ENCODE assay signal across 1 cellular context in the genomic region with DNA sequence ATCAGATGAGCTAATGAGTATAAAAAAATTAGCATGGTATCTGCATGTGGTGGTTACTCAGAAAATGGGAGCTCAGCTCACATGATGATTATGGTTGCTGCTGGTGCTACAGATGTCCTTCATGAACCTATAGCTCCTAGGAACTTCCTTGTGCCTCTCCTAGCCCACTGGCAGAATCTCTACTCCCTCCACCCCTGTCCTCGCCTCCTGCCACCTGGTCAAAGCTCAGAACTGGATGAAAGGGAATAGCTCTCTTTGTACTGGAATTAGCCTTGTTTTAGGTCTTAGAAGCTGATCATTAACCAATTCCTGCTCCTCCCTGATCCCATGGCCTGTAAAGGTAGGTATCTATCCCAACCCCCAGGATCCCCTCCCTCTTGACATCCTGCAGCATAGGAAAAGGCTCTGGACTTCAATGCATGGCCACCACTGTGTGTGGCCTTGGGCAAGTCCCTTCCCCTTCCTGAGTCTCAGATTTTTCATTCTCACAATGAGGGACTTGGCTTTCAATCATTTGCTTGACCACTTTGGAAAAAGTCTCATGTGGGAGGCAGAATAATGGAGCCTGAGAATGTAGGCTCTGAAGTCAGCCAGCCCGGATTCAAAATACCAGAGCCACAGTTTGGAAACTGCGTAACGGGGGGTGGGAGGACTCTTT.
TF ChIP-seq lines count a peak whose summit lies in the region.

No MANE protein-coding gene starts in this region.

TF ChIP-seq in HepG2, 621 proteins besides CTCF, POLR2A, EP300 and RAD21 (continued from another document and continues in another):
- TF ChIP-seq ZNF512B (CRISPR knock-in tag; IDR thresholded peaks at IDR 0.05; ENCODE audit: borderline replicate concordance), result peak; percentile 85; the same call in 1 of the 2 replicates
- TF ChIP-seq ZIK1 (CRISPR knock-in tag; IDR thresholded peaks at IDR 0.05; ENCODE audit: borderline replicate concordance, low read depth), result no peak
- TF ChIP-seq ZNF678 (CRISPR knock-in tag; IDR thresholded peaks at IDR 0.05), result no peak
- no peak for TF ChIP-seq ZNF572 (CRISPR knock-in tag; IDR thresholded peaks at IDR 0.05)
- TF ChIP-seq ZNF761 (CRISPR knock-in tag; conservative IDR thresholded peaks at IDR 0.05), result peak; percentile 76
- TF ChIP-seq ZNF644 (CRISPR knock-in tag; IDR thresholded peaks at IDR 0.05; ENCODE audit: low read depth), result peak; percentile 94
- TF ChIP-seq, protein P1, sequence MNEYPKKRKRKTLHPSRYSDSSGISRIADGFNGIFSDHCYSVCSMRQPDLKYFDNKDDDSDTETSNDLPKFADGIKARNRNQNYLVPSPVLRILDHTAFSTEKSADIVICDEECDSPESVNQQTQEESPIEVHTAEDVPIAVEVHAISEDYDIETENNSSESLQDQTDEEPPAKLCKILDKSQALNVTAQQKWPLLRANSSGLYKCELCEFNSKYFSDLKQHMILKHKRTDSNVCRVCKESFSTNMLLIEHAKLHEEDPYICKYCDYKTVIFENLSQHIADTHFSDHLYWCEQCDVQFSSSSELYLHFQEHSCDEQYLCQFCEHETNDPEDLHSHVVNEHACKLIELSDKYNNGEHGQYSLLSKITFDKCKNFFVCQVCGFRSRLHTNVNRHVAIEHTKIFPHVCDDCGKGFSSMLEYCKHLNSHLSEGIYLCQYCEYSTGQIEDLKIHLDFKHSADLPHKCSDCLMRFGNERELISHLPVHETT (CRISPR knock-in tag; conservative IDR thresholded peaks at IDR 0.05), result peak; percentile 74; the same call in 1 of the 2 replicates
- no peak for TF ChIP-seq ZEB1 (IDR thresholded peaks at IDR 0.05; ENCODE audit: insufficient replicate concordance, low read depth)
- peak; percentile 99 for TF ChIP-seq SP5 (CRISPR knock-in tag; IDR thresholded peaks at IDR 0.05; ENCODE audit: borderline replicate concordance, low read depth)
- TF ChIP-seq, protein P2, sequence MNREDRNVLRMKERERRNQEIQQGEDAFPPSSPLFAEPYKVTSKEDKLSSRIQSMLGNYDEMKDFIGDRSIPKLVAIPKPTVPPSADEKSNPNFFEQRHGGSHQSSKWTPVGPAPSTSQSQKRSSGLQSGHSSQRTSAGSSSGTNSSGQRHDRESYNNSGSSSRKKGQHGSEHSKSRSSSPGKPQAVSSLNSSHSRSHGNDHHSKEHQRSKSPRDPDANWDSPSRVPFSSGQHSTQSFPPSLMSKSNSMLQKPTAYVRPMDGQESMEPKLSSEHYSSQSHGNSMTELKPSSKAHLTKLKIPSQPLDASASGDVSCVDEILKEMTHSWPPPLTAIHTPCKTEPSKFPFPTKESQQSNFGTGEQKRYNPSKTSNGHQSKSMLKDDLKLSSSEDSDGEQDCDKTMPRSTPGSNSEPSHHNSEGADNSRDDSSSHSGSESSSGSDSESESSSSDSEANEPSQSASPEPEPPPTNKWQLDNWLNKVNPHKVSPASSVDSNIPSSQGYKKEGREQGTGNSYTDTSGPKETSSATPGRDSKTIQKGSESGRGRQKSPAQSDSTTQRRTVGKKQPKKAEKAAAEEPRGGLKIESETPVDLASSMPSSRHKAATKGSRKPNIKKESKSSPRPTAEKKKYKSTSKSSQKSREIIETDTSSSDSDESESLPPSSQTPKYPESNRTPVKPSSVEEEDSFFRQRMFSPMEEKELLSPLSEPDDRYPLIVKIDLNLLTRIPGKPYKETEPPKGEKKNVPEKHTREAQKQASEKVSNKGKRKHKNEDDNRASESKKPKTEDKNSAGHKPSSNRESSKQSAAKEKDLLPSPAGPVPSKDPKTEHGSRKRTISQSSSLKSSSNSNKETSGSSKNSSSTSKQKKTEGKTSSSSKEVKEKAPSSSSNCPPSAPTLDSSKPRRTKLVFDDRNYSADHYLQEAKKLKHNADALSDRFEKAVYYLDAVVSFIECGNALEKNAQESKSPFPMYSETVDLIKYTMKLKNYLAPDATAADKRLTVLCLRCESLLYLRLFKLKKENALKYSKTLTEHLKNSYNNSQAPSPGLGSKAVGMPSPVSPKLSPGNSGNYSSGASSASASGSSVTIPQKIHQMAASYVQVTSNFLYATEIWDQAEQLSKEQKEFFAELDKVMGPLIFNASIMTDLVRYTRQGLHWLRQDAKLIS (CRISPR knock-in tag; IDR thresholded peaks at IDR 0.05), result peak; percentile 64; the same call in 1 of the 2 replicates
- no peak for TF ChIP-seq ZNF143 (CRISPR knock-in tag; IDR thresholded peaks at IDR 0.05)
- TF ChIP-seq, protein P3, sequence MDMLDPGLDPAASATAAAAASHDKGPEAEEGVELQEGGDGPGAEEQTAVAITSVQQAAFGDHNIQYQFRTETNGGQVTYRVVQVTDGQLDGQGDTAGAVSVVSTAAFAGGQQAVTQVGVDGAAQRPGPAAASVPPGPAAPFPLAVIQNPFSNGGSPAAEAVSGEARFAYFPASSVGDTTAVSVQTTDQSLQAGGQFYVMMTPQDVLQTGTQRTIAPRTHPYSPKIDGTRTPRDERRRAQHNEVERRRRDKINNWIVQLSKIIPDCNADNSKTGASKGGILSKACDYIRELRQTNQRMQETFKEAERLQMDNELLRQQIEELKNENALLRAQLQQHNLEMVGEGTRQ (IDR thresholded peaks at IDR 0.05; ENCODE audit: low read depth, low read length), result no peak
- TF ChIP-seq, protein P3 (CRISPR knock-in tag; IDR thresholded peaks at IDR 0.05; ENCODE audit: borderline replicate concordance), result 0 out of 2 replicates have a peak, but pooled peaks have one; percentile 56
- TF ChIP-seq RFX3 (CRISPR knock-in tag; IDR thresholded peaks at IDR 0.05), result no peak
- no peak for TF ChIP-seq ZNF207 (IDR thresholded peaks at IDR 0.05; ENCODE audit: borderline replicate concordance)
- TF ChIP-seq FUBP1 (CRISPR knock-in tag; IDR thresholded peaks at IDR 0.05; ENCODE audit: borderline replicate concordance), result no peak; the same call in 1 of the 2 replicates
- TF ChIP-seq ZNF660 (CRISPR knock-in tag; IDR thresholded peaks at IDR 0.05; ENCODE audit: borderline replicate concordance, low read depth), result no peak
- TF ChIP-seq ZNF543 (CRISPR knock-in tag; IDR thresholded peaks at IDR 0.05), result no peak
- TF ChIP-seq, protein P4, sequence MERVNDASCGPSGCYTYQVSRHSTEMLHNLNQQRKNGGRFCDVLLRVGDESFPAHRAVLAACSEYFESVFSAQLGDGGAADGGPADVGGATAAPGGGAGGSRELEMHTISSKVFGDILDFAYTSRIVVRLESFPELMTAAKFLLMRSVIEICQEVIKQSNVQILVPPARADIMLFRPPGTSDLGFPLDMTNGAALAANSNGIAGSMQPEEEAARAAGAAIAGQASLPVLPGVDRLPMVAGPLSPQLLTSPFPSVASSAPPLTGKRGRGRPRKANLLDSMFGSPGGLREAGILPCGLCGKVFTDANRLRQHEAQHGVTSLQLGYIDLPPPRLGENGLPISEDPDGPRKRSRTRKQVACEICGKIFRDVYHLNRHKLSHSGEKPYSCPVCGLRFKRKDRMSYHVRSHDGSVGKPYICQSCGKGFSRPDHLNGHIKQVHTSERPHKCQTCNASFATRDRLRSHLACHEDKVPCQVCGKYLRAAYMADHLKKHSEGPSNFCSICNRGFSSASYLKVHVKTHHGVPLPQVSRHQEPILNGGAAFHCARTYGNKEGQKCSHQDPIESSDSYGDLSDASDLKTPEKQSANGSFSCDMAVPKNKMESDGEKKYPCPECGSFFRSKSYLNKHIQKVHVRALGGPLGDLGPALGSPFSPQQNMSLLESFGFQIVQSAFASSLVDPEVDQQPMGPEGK (CRISPR knock-in tag; IDR thresholded peaks at IDR 0.05), result peak; percentile 97
- TF ChIP-seq MYC (CRISPR knock-in tag; IDR thresholded peaks at IDR 0.05; ENCODE audit: borderline replicate concordance), result peak; percentile 66; the same call in 1 of the 2 replicates
- TF ChIP-seq NCOA2 (CRISPR knock-in tag; IDR thresholded peaks at IDR 0.05), result peak; percentile 96
- TF ChIP-seq, protein P5, sequence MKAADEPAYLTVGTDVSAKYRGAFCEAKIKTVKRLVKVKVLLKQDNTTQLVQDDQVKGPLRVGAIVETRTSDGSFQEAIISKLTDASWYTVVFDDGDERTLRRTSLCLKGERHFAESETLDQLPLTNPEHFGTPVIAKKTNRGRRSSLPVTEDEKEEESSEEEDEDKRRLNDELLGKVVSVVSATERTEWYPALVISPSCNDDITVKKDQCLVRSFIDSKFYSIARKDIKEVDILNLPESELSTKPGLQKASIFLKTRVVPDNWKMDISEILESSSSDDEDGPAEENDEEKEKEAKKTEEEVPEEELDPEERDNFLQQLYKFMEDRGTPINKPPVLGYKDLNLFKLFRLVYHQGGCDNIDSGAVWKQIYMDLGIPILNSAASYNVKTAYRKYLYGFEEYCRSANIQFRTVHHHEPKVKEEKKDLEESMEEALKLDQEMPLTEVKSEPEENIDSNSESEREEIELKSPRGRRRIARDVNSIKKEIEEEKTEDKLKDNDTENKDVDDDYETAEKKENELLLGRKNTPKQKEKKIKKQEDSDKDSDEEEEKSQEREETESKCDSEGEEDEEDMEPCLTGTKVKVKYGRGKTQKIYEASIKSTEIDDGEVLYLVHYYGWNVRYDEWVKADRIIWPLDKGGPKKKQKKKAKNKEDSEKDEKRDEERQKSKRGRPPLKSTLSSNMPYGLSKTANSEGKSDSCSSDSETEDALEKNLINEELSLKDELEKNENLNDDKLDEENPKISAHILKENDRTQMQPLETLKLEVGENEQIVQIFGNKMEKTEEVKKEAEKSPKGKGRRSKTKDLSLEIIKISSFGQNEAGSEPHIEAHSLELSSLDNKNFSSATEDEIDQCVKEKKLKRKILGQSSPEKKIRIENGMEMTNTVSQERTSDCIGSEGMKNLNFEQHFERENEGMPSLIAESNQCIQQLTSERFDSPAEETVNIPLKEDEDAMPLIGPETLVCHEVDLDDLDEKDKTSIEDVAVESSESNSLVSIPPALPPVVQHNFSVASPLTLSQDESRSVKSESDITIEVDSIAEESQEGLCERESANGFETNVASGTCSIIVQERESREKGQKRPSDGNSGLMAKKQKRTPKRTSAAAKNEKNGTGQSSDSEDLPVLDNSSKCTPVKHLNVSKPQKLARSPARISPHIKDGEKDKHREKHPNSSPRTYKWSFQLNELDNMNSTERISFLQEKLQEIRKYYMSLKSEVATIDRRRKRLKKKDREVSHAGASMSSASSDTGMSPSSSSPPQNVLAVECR (CRISPR knock-in tag; IDR thresholded peaks at IDR 0.05; ENCODE audit: borderline replicate concordance), result peak; percentile 55; the same call in 1 of the 2 replicates
- TF ChIP-seq HHEX (CRISPR knock-in tag; IDR thresholded peaks at IDR 0.05), result peak; percentile 56; the same call in 1 of the 2 replicates
- TF ChIP-seq, protein P6, sequence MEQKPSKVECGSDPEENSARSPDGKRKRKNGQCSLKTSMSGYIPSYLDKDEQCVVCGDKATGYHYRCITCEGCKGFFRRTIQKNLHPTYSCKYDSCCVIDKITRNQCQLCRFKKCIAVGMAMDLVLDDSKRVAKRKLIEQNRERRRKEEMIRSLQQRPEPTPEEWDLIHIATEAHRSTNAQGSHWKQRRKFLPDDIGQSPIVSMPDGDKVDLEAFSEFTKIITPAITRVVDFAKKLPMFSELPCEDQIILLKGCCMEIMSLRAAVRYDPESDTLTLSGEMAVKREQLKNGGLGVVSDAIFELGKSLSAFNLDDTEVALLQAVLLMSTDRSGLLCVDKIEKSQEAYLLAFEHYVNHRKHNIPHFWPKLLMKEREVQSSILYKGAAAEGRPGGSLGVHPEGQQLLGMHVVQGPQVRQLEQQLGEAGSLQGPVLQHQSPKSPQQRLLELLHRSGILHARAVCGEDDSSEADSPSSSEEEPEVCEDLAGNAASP (CRISPR knock-in tag; IDR thresholded peaks at IDR 0.05; ENCODE audit: borderline replicate concordance), result peak; percentile 80; the same call in 1 of the 2 replicates
- TF ChIP-seq NFYC (CRISPR knock-in tag; IDR thresholded peaks at IDR 0.05), result peak; percentile 17; the same call in 1 of the 2 replicates
- TF ChIP-seq RBAK (CRISPR knock-in tag; IDR thresholded peaks at IDR 0.05), result no peak
- TF ChIP-seq ZNF570 (CRISPR knock-in tag; IDR thresholded peaks at IDR 0.05; ENCODE audit: borderline replicate concordance), result no peak
- TF ChIP-seq, protein P7, sequence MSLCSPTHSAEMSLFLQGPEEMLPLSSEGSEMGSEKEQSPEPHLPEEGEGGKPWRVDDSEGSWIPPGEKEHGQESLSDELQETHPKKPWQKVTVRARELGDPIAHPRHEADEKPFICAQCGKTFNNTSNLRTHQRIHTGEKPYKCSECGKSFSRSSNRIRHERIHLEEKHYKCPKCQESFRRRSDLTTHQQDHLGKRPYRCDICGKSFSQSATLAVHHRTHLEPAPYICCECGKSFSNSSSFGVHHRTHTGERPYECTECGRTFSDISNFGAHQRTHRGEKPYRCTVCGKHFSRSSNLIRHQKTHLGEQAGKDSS (CRISPR knock-in tag; IDR thresholded peaks at IDR 0.05; ENCODE audit: borderline replicate concordance, low read depth), result no peak; the same call in 1 of the 2 replicates
